ENCODE assay signal across 18 cellular contexts in the genomic region with DNA sequence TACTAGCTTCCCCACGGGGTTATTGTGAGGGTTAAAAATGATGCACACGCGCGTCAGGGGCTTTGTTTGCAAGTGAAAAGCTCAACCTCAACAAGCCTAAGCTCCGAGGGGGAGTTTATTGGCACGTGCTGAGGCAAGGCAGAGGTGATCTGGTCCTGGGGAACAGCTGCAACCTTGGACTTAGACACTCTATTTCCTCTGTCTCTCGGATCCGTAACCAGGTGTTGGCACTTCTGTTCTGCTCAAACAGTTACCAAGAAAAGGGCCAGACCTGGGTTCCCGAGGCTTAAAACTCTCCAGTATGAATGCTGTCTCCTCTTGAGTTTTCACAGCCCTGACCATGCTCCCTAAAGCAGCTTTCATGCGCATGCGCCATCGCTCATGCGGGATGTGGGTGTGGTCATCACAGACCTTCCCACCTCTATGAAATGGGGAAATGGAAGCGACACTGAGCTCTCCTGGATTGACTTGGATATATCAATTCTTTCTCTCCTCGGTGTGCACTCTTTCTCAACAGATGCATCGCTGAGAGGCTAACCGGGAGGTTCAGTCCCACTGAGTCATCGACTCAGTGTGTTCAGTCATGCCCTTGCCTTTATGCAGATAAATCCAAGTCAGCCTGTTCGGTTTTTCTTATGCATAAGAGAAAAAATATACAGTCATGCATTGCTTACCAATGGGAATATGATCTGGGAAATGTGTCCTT. TPM values are rescaled to one million over a fixed set of nuclear protein-coding genes. Genes with fewer than 3 reads are reported as not detected.
A peak's percentile ranks its signal among the peaks of the same experiment; 100 is the strongest.
DNase-seq lines count a peak whose midpoint lies in the region; ATAC-seq lines count a peak whose summit lies in the region.
"Had no signal": no experiment of that assay in that cellular context is flagged by ENCODE, and none has a peak within 500 bp of the region (broad histone marks: within the 10 kb centered on the region; RNA-seq: fewer than 3 reads in every experiment).

No MANE protein-coding gene starts in this region.

- peaks cover 13% of the 10 kb centered on the region for H3K4me1 Mint-ChIP-seq in activated T-helper 1 cell treated with anti-CD3 and anti-CD28 coated beads, Interleukin-12 subunit alpha, Interleukin-12 subunit beta, Interleukin-2, Interleukin-4 antibody, amounts not matched to agents 30 ng/mL and 10 ng/mL and 1 ng/mL, durations not matched to agents 14 hours and 24 hours and 36 hours (ENCODE audit: low read depth)
- H3K4me1 Mint-ChIP-seq: activated T-helper 17 cell treated with anti-CD3 and anti-CD28 coated beads, Interleukin-2, amount 50 U/mL, for 72 hours; immature natural killer cell had no signal

- H3K4me3 Mint-ChIP-seq in activated T-helper 1 cell treated with anti-CD3 and anti-CD28 coated beads, Interleukin-12 subunit alpha, Interleukin-12 subunit beta, Interleukin-2, Interleukin-4 antibody, amounts not matched to agents 30 ng/mL and 10 ng/mL and 1 ng/mL, durations not matched to agents 14 hours and 24 hours and 36 hours: no peak overlapping the region
- H3K4me3 Mint-ChIP-seq: activated T-helper 17 cell treated with anti-CD3 and anti-CD28 coated beads, Interleukin-2, amount 50 U/mL, for 72 hours; H9; immature natural killer cell had no signal

- peaks cover 29% of the 10 kb centered on the region for H3K4me1 ChIP-seq in adipocyte (ENCODE audit: control insufficient read depth, insufficient read depth, low read length)

- ATAC-seq in esophagus mucosa (peak; percentile 97), GM18858 (IDR thresholded peaks at IDR 0.05; ENCODE audit: unreplicated experiment) (no peak)
- ATAC-seq: activated T-helper 17 cell treated with anti-CD3 and anti-CD28 coated beads, Interleukin-2, amount 50 U/mL, for 72 hours had no signal

- no peak overlapping the region for H3K4me3 ChIP-seq in adipocyte (ENCODE audit: low read length)
- H3K4me3 ChIP-seq in skin epidermis: no peak overlapping the region

- H3K9me3 ChIP-seq in adipocyte (ENCODE audit: control insufficient read depth, low read length): no peaks in the 10 kb centered on the region
- H3K9me3 ChIP-seq: neutrophil had no signal

- peaks cover 18% of the 10 kb centered on the region for H3K27me3 Mint-ChIP-seq in activated T-helper 1 cell treated with anti-CD3 and anti-CD28 coated beads, Interleukin-12 subunit alpha, Interleukin-12 subunit beta, Interleukin-2, Interleukin-4 antibody, amounts not matched to agents 30 ng/mL and 10 ng/mL and 1 ng/mL, durations not matched to agents 14 hours and 24 hours and 36 hours (ENCODE audit: insufficient read depth)

- H3K9me3 Mint-ChIP-seq in activated T-helper 1 cell treated with anti-CD3 and anti-CD28 coated beads, Interleukin-12 subunit alpha, Interleukin-12 subunit beta, Interleukin-2, Interleukin-4 antibody, amounts not matched to agents 30 ng/mL and 10 ng/mL and 1 ng/mL, durations not matched to agents 14 hours and 24 hours and 36 hours: no peaks in the 10 kb centered on the region
- H3K9me3 Mint-ChIP-seq: activated T-helper 17 cell treated with anti-CD3 and anti-CD28 coated beads, Interleukin-2, amount 50 U/mL, for 72 hours; H9; immature natural killer cell had no signal

- H3K27me3 ChIP-seq in adipocyte (replicated peaks; ENCODE audit: control insufficient read depth, insufficient read depth, low read length): no peaks in the 10 kb centered on the region
- H3K27me3 ChIP-seq: neutrophil had no signal

- DNase-seq in HPDE6-E6E7 (ENCODE audit: extremely low spot score) (peak; percentile 77), adipocyte (ENCODE audit: low read depth) (peak; percentile 71)
- DNase-seq in activated T-helper 1 cell treated with anti-CD3 and anti-CD28 coated beads, Interleukin-12 subunit alpha, Interleukin-12 subunit beta, Interleukin-2, Interleukin-4 antibody, amounts not matched to agents 30 ng/mL and 10 ng/mL and 1 ng/mL, durations not matched to agents 14 hours and 24 hours and 36 hours (ENCODE audit: low spot score): no peak
- DNase-seq in stimulated activated CD4-positive, alpha-beta T cell treated with anti-CD3 and anti-CD28 coated beads, Interleukin-12 subunit alpha, Interleukin-12 subunit beta, amount 100 ng/mL, for 4 hours: no peak
- DNase-seq: activated CD4-positive, CD25-positive, alpha-beta regulatory T cell treated with anti-CD3 and anti-CD28 coated beads, Interleukin-2, amount 50 U/mL, for 72 hours; central memory CD4-positive, alpha-beta T cell; COR-L47; GDM1; H9; immature natural killer cell; NCI-H146; NCI-H446; retina had no signal

- intact Hi-C loops in activated T-helper 1 cell treated with anti-CD3 and anti-CD28 coated beads, Interleukin-12 subunit alpha, Interleukin-12 subunit beta, Interleukin-2, Interleukin-4 antibody, amounts not matched to agents 30 ng/mL and 10 ng/mL and 1 ng/mL, durations not matched to agents 14 hours and 24 hours and 36 hours (cut with micrococcal nuclease): no loop called here

- H3K36me3 Mint-ChIP-seq in activated T-helper 1 cell treated with anti-CD3 and anti-CD28 coated beads, Interleukin-12 subunit alpha, Interleukin-12 subunit beta, Interleukin-2, Interleukin-4 antibody, amounts not matched to agents 30 ng/mL and 10 ng/mL and 1 ng/mL, durations not matched to agents 14 hours and 24 hours and 36 hours (ENCODE audit: low read depth): no peaks in the 10 kb centered on the region
- H3K36me3 Mint-ChIP-seq: immature natural killer cell had no signal

- no peak overlapping the region for H3K9ac ChIP-seq in adipocyte (ENCODE audit: low read length)

- no peaks in the 10 kb centered on the region for H3K36me3 ChIP-seq in adipocyte (ENCODE audit: control insufficient read depth, insufficient read depth, low read length, severe bottlenecking)
- H3K36me3 ChIP-seq: neutrophil had no signal

- H3K27ac Mint-ChIP-seq in activated T-helper 1 cell treated with anti-CD3 and anti-CD28 coated beads, Interleukin-12 subunit alpha, Interleukin-12 subunit beta, Interleukin-2, Interleukin-4 antibody, amounts not matched to agents 30 ng/mL and 10 ng/mL and 1 ng/mL, durations not matched to agents 14 hours and 24 hours and 36 hours: no peak overlapping the region
- H3K27ac Mint-ChIP-seq: activated T-helper 17 cell treated with anti-CD3 and anti-CD28 coated beads, Interleukin-2, amount 50 U/mL, for 72 hours; H9; immature natural killer cell had no signal

- peak overlapping the region in 12 of 21 experiments; percentile 17 to 78 (median 50) for H3K27ac ChIP-seq in skin epidermis
- H3K27ac ChIP-seq: neutrophil had no signal

RNA-seq across cellular contexts. Expression of gene RAB31, which starts 19.9 kb away (rescaled TPM):
- total RNA-seq in esophagus mucosa: 50.0 TPM
- total RNA-seq in activated T-helper 1 cell treated with anti-CD3 and anti-CD28 coated beads, Interleukin-12 subunit alpha, Interleukin-12 subunit beta, Interleukin-2, Interleukin-4 antibody, amounts not matched to agents 30 ng/mL and 10 ng/mL and 1 ng/mL, durations not matched to agents 14 hours and 24 hours and 36 hours: 0.13 and 0.78 TPM in 2 replicates

Comparison
In these comparisons a context has a peak if more than half of its experiments do, and no peak if none do; other contexts are left out.
1. DNase-seq: peak in HPDE6-E6E7 (single experiment) and adipocyte (single experiment); none in activated T-helper 1 cell treated with anti-CD3 and anti-CD28 coated beads, Interleukin-12 subunit alpha, Interleukin-12 subunit beta, Interleukin-2, Interleukin-4 antibody, amounts not matched to agents 30 ng/mL and 10 ng/mL and 1 ng/mL, durations not matched to agents 14 hours and 24 hours and 36 hours (single experiment) and stimulated activated CD4-positive, alpha-beta T cell treated with anti-CD3 and anti-CD28 coated beads, Interleukin-12 subunit alpha, Interleukin-12 subunit beta, amount 100 ng/mL, for 4 hours (single experiment).
2. RNA of gene RAB31, which starts 19.9 kb away (total RNA-seq): 50.0 TPM in esophagus mucosa (single experiment); 0.13 to 0.78 TPM in activated T-helper 1 cell treated with anti-CD3 and anti-CD28 coated beads, Interleukin-12 subunit alpha, Interleukin-12 subunit beta, Interleukin-2, Interleukin-4 antibody, amounts not matched to agents 30 ng/mL and 10 ng/mL and 1 ng/mL, durations not matched to agents 14 hours and 24 hours and 36 hours; every median in the first group is over 10 times any median in the second.